In genomic region chr14:95349241-95349640, GRCh38 we compare ENCODE assay signal across 31 cellular contexts.
"Had no signal": no experiment of that assay in that cellular context is flagged by ENCODE, and none has a peak within 500 bp of the region (broad histone marks: within the 10 kb centered on the region; RNA-seq: fewer than 3 reads in every experiment).

No MANE protein-coding gene starts in this region.

- H3K36me3 ChIP-seq: ascending aorta, breast epithelium, cardiac muscle cell, esophagus muscularis mucosa, gastroesophageal sphincter, heart right ventricle, WERI-Rb-1 had no signal

- H3K27me3 ChIP-seq: ascending aorta, breast epithelium had no signal

- FAIRE-seq: colon had no signal

- H3K4me3 ChIP-seq: ascending aorta, breast epithelium, cardiac muscle cell, esophagus muscularis mucosa, gastroesophageal sphincter, heart right ventricle had no signal

- ATAC-seq: activated CD4-positive, CD25-positive, alpha-beta regulatory T cell treated with anti-CD3 and anti-CD28 coated beads, Interleukin-2, amount 50 U/mL, for 24 hours; activated CD8-positive, alpha-beta memory T cell treated with anti-CD3 and anti-CD28 coated beads, Interleukin-2, amount 10 ng/mL, durations not matched to agents 7 days and 5 days; activated CD8-positive, alpha-beta T cell treated with anti-CD3 and anti-CD28 coated beads for 36 hours; activated naive CD4-positive, alpha-beta T cell treated with anti-CD3 and anti-CD28 coated beads, Interleukin-2, amount 50 U/mL, for 72 hours; activated T-cell treated with anti-CD3 and anti-CD28 coated beads, Interleukin-2, amount 50 U/mL, for 72 hours; effector memory CD8-positive, alpha-beta T cell; foreskin keratinocyte; gastroesophageal sphincter; heart right ventricle had no signal

- H3K4me1 ChIP-seq: ascending aorta, breast epithelium, esophagus muscularis mucosa, foreskin keratinocyte, gastroesophageal sphincter, heart right ventricle had no signal

- DNase-seq: activated B cell treated with CpG ODN at 0.5 μM for 24 hours; activated CD4-positive, alpha-beta T cell treated with anti-CD3 and anti-CD28 coated beads for 48 hours; activated CD4-positive, alpha-beta T cell treated with anti-CD3 and anti-CD28 coated beads, Interleukin-2, amount 50 U/mL, for 1 hour; activated CD4-positive, alpha-beta T cell treated with anti-CD3 and anti-CD28 coated beads, Interleukin-2, amount 50 U/mL, for 48 hours; activated CD8-positive, alpha-beta memory T cell treated with anti-CD3 and anti-CD28 coated beads, Interleukin-2, amount 10 ng/mL, durations not matched to agents 7 days and 5 days; activated CD8-positive, alpha-beta memory T cell treated with anti-CD3 and anti-CD28 coated beads, Interleukin-2, amount 50 U/mL, for 4 hours; activated CD8-positive, alpha-beta T cell treated with anti-CD3 and anti-CD28 coated beads for 36 hours; activated gamma-delta T cell; activated naive CD4-positive, alpha-beta T cell; activated naive CD4-positive, alpha-beta T cell treated with anti-CD3 and anti-CD28 coated beads, Interleukin-2, amount 10 ng/mL, durations not matched to agents 7 days and 5 days; activated naive CD8-positive, alpha-beta T cell treated with anti-CD3 and anti-CD28 coated beads, Interleukin-2, amount 10 ng/mL, durations not matched to agents 7 days and 5 days; activated T-cell treated with anti-CD3 and anti-CD28 coated beads for 4 hours; activated T-cell treated with anti-CD3 and anti-CD28 coated beads, Interleukin-2, amount 50 U/mL, for 24 hours; activated T-cell treated with anti-CD3 and anti-CD28 coated beads, Interleukin-2, amount 50 U/mL, for 72 hours; cortex of kidney; dermis blood vessel endothelial cell; effector CD4-positive, alpha-beta T cell; effector memory CD8-positive, alpha-beta T cell; erythroblast; foreskin keratinocyte; heart right ventricle; T-helper 2 cell; WERI-Rb-1 had no signal

- H3K27ac ChIP-seq: ascending aorta, breast epithelium, cardiac muscle cell, esophagus muscularis mucosa, foreskin keratinocyte, gastroesophageal sphincter, heart right ventricle, WERI-Rb-1 had no signal
